Comparison of ENCODE assay signal across 8 cellular contexts in the genomic region with DNA sequence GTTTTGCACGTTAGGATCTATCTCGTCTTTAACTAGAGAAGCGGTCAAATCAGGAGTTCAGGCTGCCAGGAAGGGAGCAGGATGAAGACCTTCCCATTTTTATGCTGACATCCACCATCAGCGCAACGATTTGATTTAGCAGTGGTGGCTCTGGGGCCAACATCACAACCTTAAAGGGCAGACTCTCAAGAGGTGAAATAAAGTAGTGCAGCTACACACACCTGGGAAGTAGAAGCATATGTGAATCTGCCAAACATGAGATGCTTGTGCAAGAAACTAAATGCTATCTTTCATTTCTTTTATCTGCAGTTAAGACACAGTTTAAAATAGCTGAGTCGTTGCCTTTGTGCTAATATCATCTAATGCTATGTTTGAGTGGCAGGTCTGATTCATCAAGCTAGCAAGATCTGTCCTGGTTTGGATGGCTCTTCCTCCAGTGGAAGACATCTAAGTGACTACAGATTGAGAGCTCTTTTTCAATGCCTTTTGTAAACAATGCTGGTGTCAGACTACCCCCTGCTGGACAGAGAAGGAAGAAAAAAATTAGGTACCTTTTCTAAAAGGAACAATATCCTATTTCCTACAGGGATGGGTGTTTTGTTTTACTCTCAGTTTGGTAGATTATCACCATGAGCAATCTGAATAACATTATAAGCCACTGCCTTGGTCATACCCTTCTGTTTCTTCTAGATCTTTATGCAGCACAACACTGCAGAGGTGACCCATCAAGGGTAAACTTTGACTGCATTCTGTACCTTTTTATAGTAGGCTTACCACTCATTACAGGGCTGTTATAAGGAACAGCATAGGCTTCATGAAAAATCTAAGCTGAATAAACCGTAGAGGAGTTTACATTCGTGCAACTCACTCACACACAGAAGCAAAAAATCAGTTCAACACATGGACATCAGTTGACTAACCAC.
DNase-seq lines count a peak whose midpoint lies in the region; ATAC-seq, FAIRE-seq and TF ChIP-seq lines count a peak whose summit lies in the region.

No MANE protein-coding gene starts in this region.

- no peaks in the 10 kb centered on the region for H3K36me3 Mint-ChIP-seq in activated CD4-positive, alpha-beta memory T cell treated with anti-CD3 and anti-CD28 coated beads for 36 hours

- peaks cover 28% of the 10 kb centered on the region for H3K27me3 Mint-ChIP-seq in activated CD4-positive, alpha-beta memory T cell treated with anti-CD3 and anti-CD28 coated beads for 36 hours

- no TSS peak for BruUV-seq in endothelial cell of umbilical vein (replicated peaks; lab: Mats Ljungman, UMichigan)

- H3K4me3 ChIP-seq in H7 (ENCODE audit: insufficient read depth, low read depth, low read length) (no peak overlapping the region), endothelial cell of umbilical vein (replicated peaks in 1 of 3; ENCODE audit: insufficient read depth in 1 of 3, low read depth in 1 of 3, low read length in 3 of 3) (no peak overlapping the region)

- H2AFZ ChIP-seq in endothelial cell of umbilical vein (ENCODE audit: low read depth, low read length), result no peak overlapping the region

- POLR2A ChIA-PET in endothelial cell of umbilical vein (lab: Charles Lee), result no interaction called here
- POLR2A ChIA-PET in activated CD4-positive, alpha-beta memory T cell treated with anti-CD3 and anti-CD28 coated beads for 36 hours (lab: Charles Lee), result no interaction called here

- peak; percentile 66 for FAIRE-seq in endothelial cell of umbilical vein (lab: Jason Lieb, UNC)

- no peak overlapping the region for H3K9ac ChIP-seq in endothelial cell of umbilical vein (replicated peaks; ENCODE audit: extremely low read depth, insufficient read depth, low read length)

- peak; percentile 44 to 49 for TF ChIP-seq CTCF in endothelial cell of umbilical vein (IDR thresholded peaks at IDR 0.05; ENCODE audit: extremely low read depth in 1 of 2, insufficient read depth in 1 of 2, low read depth in 1 of 2, low read length in 2 of 2)

- no peaks in the 10 kb centered on the region for H3K9me3 ChIP-seq in endothelial cell of umbilical vein (replicated peaks; ENCODE audit: control insufficient read depth, insufficient read depth, low read length)

- peak; percentile 49 for ATAC-seq in Right ventricle myocardium superior (ENCODE audit: poor library complexity)

- H3K36me3 ChIP-seq in H7 (replicated peaks; ENCODE audit: control insufficient read depth, insufficient read depth, low read length) (no peaks in the 10 kb centered on the region), endothelial cell of umbilical vein (ENCODE audit: control insufficient read depth in 2 of 2, extremely low read depth in 1 of 2, insufficient read depth in 2 of 2, low read length in 2 of 2) (no peaks in the 10 kb centered on the region)

- H3K79me2 ChIP-seq in endothelial cell of umbilical vein (ENCODE audit: control insufficient read depth, insufficient read depth, low read length), result no peaks in the 10 kb centered on the region

- DNase-seq in Right ventricle myocardium superior, result no peak
- no peak for DNase-seq in cardiac septum (ENCODE audit: low spot score)
- DNase-seq in H7, result peak; percentile 56
- peak; percentile 36 for DNase-seq in MV-4-11 (lab: John Stamatoyannopoulos, UW)
- peak; percentile 71 for DNase-seq in SK-MEL-5 (ENCODE audit: low read depth, low spot score)
- peak; percentile 54 for DNase-seq in endothelial cell of umbilical vein (ENCODE audit: low read depth, low spot score)
- DNase-seq in mucosa of gallbladder (ENCODE audit: low spot score), result peak; percentile 12
- no peak for DNase-seq in activated CD4-positive, alpha-beta memory T cell treated with anti-CD3 and anti-CD28 coated beads for 36 hours

- in situ Hi-C loops in SK-MEL-5 (cut with HindIII; ENCODE audit: low pct_unique_long_range_greater_than_20kb, low sequenced_read_pairs), result no loop called here

- peaks cover 3% of the 10 kb centered on the region for H3K4me1 Mint-ChIP-seq in activated CD4-positive, alpha-beta memory T cell treated with anti-CD3 and anti-CD28 coated beads for 36 hours (ENCODE audit: low read depth)

- no peak for TF ChIP-seq POLR2A in endothelial cell of umbilical vein (IDR thresholded peaks at IDR 0.05; ENCODE audit: low read depth, low read length)

- no peaks in the 10 kb centered on the region for H3K9me3 Mint-ChIP-seq in activated CD4-positive, alpha-beta memory T cell treated with anti-CD3 and anti-CD28 coated beads for 36 hours

- H3K27me3 ChIP-seq in H7 (ENCODE audit: control insufficient read depth, insufficient read depth, low read length), result no peaks in the 10 kb centered on the region
- H3K27me3 ChIP-seq in endothelial cell of umbilical vein (ENCODE audit: control insufficient read depth in 2 of 2, insufficient read depth in 2 of 2, low read length in 2 of 2), result peaks cover 0 to 2% of the 10 kb centered on the region in 2 experiments

- H3K4me3 Mint-ChIP-seq in activated CD4-positive, alpha-beta memory T cell treated with anti-CD3 and anti-CD28 coated beads for 36 hours, result no peak overlapping the region

- H3K4me2 ChIP-seq in endothelial cell of umbilical vein (ENCODE audit: insufficient read depth, low read length), result no peak overlapping the region

- intact Hi-C loops in Right ventricle myocardium superior (cut with DNase I) (loop anchor here (10.0 kb wide), 1 partner anchor 285 kb away; the partner anchor contains the start of gene POU3F2), cardiac septum (cut with DNase I) (loop anchor here (10.0 kb wide), 1 partner anchor 1625 kb away; no protein-coding TSS in a partner anchor), endothelial cell of umbilical vein (cut with micrococcal nuclease) (loop anchor here (1.0 to 5.0 kb wide), 3 partner anchors 275 to 1622 kb away; no protein-coding TSS in a partner anchor)
- intact Hi-C loops in activated CD4-positive, alpha-beta memory T cell treated with anti-CD3 and anti-CD28 coated beads for 36 hours (cut with micrococcal nuclease), result loop anchor here (2.0 kb wide), 1 partner anchor 275 kb away; no protein-coding TSS in a partner anchor

- dilution Hi-C loops in endothelial cell of umbilical vein (cut with MboI; ENCODE audit: extremely low pct_ligation_motif_present, low sequenced_read_pairs), result no loop called here

- no peak overlapping the region for H3K27ac Mint-ChIP-seq in activated CD4-positive, alpha-beta memory T cell treated with anti-CD3 and anti-CD28 coated beads for 36 hours

- no peaks in the 10 kb centered on the region for H3K9me1 ChIP-seq in endothelial cell of umbilical vein (replicated peaks; ENCODE audit: control insufficient read depth, extremely low read depth, insufficient read depth, low read length)

- H4K20me1 ChIP-seq in endothelial cell of umbilical vein (replicated peaks; ENCODE audit: control insufficient read depth, extremely low read depth, insufficient read depth, low read length), result no peaks in the 10 kb centered on the region

- no peaks in the 10 kb centered on the region for H3K4me1 ChIP-seq in endothelial cell of umbilical vein (ENCODE audit: control insufficient read depth, extremely low read depth, insufficient read depth, low read length)

- no peak overlapping the region for H3K27ac ChIP-seq in endothelial cell of umbilical vein (ENCODE audit: insufficient read depth, low read depth, low read length)

- CTCF ChIA-PET in endothelial cell of umbilical vein (lab: Charles Lee), result interaction anchor here (0.6 to 2.5 kb wide), 63 partner anchors 9 to 1934 kb away, joined by 3 to 120 read pairs (median 4); partner anchors contain the start of gene POU3F2
- CTCF ChIA-PET in activated CD4-positive, alpha-beta memory T cell treated with anti-CD3 and anti-CD28 coated beads for 36 hours (lab: Charles Lee), result interaction anchor here (0.6 to 1.9 kb wide), 16 partner anchors 8 to 1682 kb away, joined by 3 to 14 read pairs (median 4); no protein-coding TSS in a partner anchor

TF ChIP-seq in endothelial cell of umbilical vein, 7 proteins besides CTCF, POLR2A, EP300 and RAD21:
- TF ChIP-seq JUN (IDR thresholded peaks at IDR 0.05; ENCODE audit: borderline replicate concordance, insufficient read depth, insufficient read length, low read depth) (no peak), POLR2AphosphoS5 (IDR thresholded peaks at IDR 0.05; ENCODE audit: insufficient read depth, low read depth, low read length) (no peak), FOS (IDR thresholded peaks at IDR 0.05; ENCODE audit: borderline replicate concordance, insufficient read depth, low read length) (no peak), GATA2 (IDR thresholded peaks at IDR 0.05; ENCODE audit: insufficient read depth, insufficient read length, low read depth, low read length) (no peak), EZH2 (IDR thresholded peaks at IDR 0.05; ENCODE audit: borderline replicate concordance, low read depth, low read length, severe bottlenecking) (no peak), MYC (IDR thresholded peaks at IDR 0.05; ENCODE audit: low read depth, low read length) (no peak)
- TF ChIP-seq, protein P1, sequence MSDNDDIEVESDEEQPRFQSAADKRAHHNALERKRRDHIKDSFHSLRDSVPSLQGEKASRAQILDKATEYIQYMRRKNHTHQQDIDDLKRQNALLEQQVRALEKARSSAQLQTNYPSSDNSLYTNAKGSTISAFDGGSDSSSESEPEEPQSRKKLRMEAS (IDR thresholded peaks at IDR 0.05; ENCODE audit: insufficient read depth, insufficient read length), result no peak

Comparison
In these comparisons a context has a peak if more than half of its experiments do, and no peak if none do; other contexts are left out.
1. DNase-seq: peak in H7 (single experiment), MV-4-11 (single experiment), SK-MEL-5 (single experiment), endothelial cell of umbilical vein (single experiment) and mucosa of gallbladder (single experiment); none in Right ventricle myocardium superior (single experiment), cardiac septum (single experiment) and activated CD4-positive, alpha-beta memory T cell treated with anti-CD3 and anti-CD28 coated beads for 36 hours (single experiment).